8 cellular contexts compared by ENCODE assay signal in the genomic region with DNA sequence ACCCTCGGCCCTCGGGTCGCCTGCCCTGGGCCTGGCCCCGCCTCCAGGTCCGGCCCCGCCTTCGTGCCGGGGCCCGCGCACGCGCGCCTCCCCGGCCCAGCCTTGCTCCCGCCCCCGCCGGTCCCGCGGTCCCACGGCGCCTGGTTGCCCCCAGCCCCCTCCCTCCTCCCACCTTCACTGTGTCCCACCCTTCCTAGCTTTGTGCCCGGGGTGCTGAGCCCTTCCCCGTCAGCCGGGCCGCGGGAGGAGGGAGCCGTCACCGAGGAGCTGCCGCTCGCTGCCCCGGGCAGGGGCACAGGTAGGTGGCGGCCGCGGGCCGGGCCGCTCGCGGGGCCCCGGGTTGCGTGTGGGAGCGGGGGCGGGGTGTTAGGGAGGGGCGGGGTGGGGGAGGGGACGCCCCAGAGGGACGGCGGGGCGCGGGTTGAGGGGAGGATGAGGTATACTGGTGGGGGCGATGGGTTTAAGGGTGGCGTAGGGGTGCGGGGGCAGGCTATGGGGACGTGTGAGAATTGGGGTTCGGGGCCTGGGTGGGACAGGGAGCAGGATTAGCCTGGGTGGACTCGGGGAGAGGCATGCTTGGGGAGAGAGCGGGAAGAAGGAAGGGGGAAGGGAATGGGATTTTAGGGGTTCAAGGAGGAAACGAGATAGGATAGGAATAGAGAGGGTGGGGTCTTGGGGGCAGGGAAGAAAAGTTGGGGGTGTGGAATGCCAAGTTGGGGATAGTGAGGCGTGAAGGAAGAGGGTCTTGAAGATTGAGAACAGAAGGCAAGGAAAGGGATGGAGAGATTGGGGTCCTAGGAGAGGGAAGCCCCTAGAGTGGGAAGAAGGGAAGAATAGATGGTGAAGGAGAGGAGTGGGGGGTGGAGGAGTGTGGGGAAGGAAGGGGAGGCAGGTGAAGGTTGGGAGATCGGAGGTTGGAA. TPM values are rescaled to one million over a fixed set of nuclear protein-coding genes. Genes with fewer than 3 reads are reported as not detected.
DNase-seq lines count a peak whose midpoint lies in the region; ATAC-seq and TF ChIP-seq lines count a peak whose summit lies in the region.

A gene with protein sequence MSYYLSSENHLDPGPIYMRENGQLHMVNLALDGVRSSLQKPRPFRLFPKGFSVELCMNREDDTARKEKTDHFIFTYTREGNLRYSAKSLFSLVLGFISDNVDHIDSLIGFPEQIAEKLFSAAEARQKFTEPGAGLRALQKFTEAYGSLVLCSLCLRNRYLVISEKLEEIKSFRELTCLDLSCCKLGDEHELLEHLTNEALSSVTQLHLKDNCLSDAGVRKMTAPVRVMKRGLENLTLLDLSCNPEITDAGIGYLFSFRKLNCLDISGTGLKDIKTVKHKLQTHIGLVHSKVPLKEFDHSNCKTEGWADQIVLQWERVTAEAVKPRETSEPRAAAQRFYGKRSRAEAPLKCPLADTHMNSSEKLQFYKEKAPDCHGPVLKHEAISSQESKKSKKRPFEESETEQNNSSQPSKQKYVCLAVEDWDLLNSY (plus strand): TSS at position 99 of the 920 bp plus-strand sequence. CDS start 5,650 bp downstream, outside the sequence.

- H3K4me3 ChIP-seq in fibroblast of lung (replicated peaks in 1 of 4; ENCODE audit: control extremely low read depth in 1 of 4, insufficient read depth in 1 of 4, low read depth in 3 of 4, low read length in 4 of 4): peak within 1 kb of the TSS; percentile 81 to 97 (median 93)
- peak within 1 kb of the TSS; percentile 96 for H3K4me3 ChIP-seq in neuron (ENCODE audit: low read length)

- TF ChIP-seq CTCF in fibroblast of lung (conservative IDR thresholded peaks at IDR 0.05 in 1 of 2, IDR thresholded peaks at IDR 0.05 in 1 of 2; ENCODE audit: low read depth in 1 of 2, low read length in 2 of 2): no peak

- peaks cover 53% of the 10 kb centered on the region for H3K79me2 ChIP-seq in fibroblast of lung (ENCODE audit: control insufficient read depth, insufficient read depth, low read length)

- no peaks in the 10 kb centered on the region for H3K36me3 ChIP-seq in fibroblast of lung (ENCODE audit: control insufficient read depth, insufficient read depth, low read length)
- no peaks in the 10 kb centered on the region for H3K36me3 ChIP-seq in neuron (ENCODE audit: insufficient read depth, low read length)

- no peaks in the 10 kb centered on the region for H3K9me3 ChIP-seq in fibroblast of lung (ENCODE audit: control insufficient read depth, insufficient read depth, low read depth, low read length)
- H3K9me3 ChIP-seq in neuron (ENCODE audit: low read length): no peaks in the 10 kb centered on the region

- H3K27ac ChIP-seq in fibroblast of lung (ENCODE audit: insufficient read depth, low read length): peak within 1 kb of the TSS; percentile 89

- H3K27me3 ChIP-seq in fibroblast of lung (ENCODE audit: control insufficient read depth, insufficient read depth, low read length) (no peaks in the 10 kb centered on the region), neuron (ENCODE audit: insufficient read depth, low read length) (no peaks in the 10 kb centered on the region)

- DNase-seq in NCI-H1694 (lab: John Stamatoyannopoulos, UW): peak; percentile 87
- DNase-seq in NCI-H1694 treated with DMSO at 0.1 percent for 48 hours (lab: John Stamatoyannopoulos, UW): no peak
- peak; percentile 73 for DNase-seq in T-helper 22 cell (ENCODE audit: low read depth)
- DNase-seq in fibroblast of lung (ENCODE audit: low read depth in 2 of 2): no peak
- no peak for DNase-seq in HK-2 (ENCODE audit: unreplicated experiment)

- H3K9ac ChIP-seq in fibroblast of lung (ENCODE audit: insufficient read depth, low read length): peak within 1 kb of the TSS; percentile 87

- H3K4me2 ChIP-seq in fibroblast of lung (ENCODE audit: extremely low read depth, insufficient read depth, low read length): peak within 1 kb of the TSS; percentile 96

- H3K4me1 ChIP-seq in fibroblast of lung (ENCODE audit: control insufficient read depth, extremely low read depth, insufficient read depth, low read length) (peaks cover 2% of the 10 kb centered on the region), neuron (ENCODE audit: insufficient read depth, low read length) (peaks cover 32% of the 10 kb centered on the region)

- no peaks in the 10 kb centered on the region for H4K20me1 ChIP-seq in fibroblast of lung (ENCODE audit: control insufficient read depth, extremely low read depth, insufficient read depth, low read length)

- H2AFZ ChIP-seq in fibroblast of lung (ENCODE audit: low read length): peak within 1 kb of the TSS; percentile 96
- peak within 1 kb of the TSS; percentile 86 for H2AFZ ChIP-seq in neuron (ENCODE audit: low read depth, low read length)

- ATAC-seq in GM19397 (IDR thresholded peaks at IDR 0.05; ENCODE audit: unreplicated experiment): peak; percentile 71
- ATAC-seq in HG03442 (IDR thresholded peaks at IDR 0.05; ENCODE audit: unreplicated experiment): peak; percentile 64

RNA-seq across cellular contexts. Expression of the gene that starts here (rescaled TPM):
- total RNA-seq in fibroblast of lung: 29.8 and 34.0 TPM in 2 replicates
- 40.5 and 50.2 TPM in 2 replicates for polyA plus RNA-seq in fibroblast of lung
- polyA plus RNA-seq in fibroblast of lung (2012): 44.1 and 44.2 TPM in 2 replicates
- polyA minus RNA-seq in fibroblast of lung (ENCODE audit: low replicate concordance): 21.4 and 44.4 TPM in 2 replicates

Comparison
In these comparisons a context has a peak if more than half of its experiments do, and no peak if none do; other contexts are left out.
1. DNase-seq: peak in NCI-H1694 (single experiment) and T-helper 22 cell (single experiment); none in NCI-H1694 treated with DMSO at 0.1 percent for 48 hours (single experiment), fibroblast of lung (0 of 2) and HK-2 (single experiment).